In genomic region chr6:33317418-33317667, GRCh38 we compare ENCODE assay signal across 8 cellular contexts. TPM values are rescaled to one million over a fixed set of nuclear protein-coding genes. Genes with fewer than 3 reads are reported as not detected.
DNase-seq lines count a peak whose midpoint lies in the region; ATAC-seq and TF ChIP-seq lines count a peak whose summit lies in the region.

No MANE protein-coding gene starts in this region.

- peaks cover 44% of the 10 kb centered on the region for H3K36me3 Mint-ChIP-seq in activated CD8-positive, alpha-beta memory T cell treated with anti-CD3 and anti-CD28 coated beads, Interleukin-2, amount 10 ng/mL, durations not matched to agents 7 days and 5 days

- no peak for ATAC-seq in activated CD8-positive, alpha-beta memory T cell treated with anti-CD3 and anti-CD28 coated beads, Interleukin-2, amount 10 ng/mL, durations not matched to agents 7 days and 5 days
- no peak for ATAC-seq in GM18511 (IDR thresholded peaks at IDR 0.05; ENCODE audit: unreplicated experiment)

- peaks cover 76% of the 10 kb centered on the region for H3K4me1 Mint-ChIP-seq in activated CD8-positive, alpha-beta memory T cell treated with anti-CD3 and anti-CD28 coated beads, Interleukin-2, amount 10 ng/mL, durations not matched to agents 7 days and 5 days

- no peaks in the 10 kb centered on the region for H3K27me3 Mint-ChIP-seq in activated CD8-positive, alpha-beta memory T cell treated with anti-CD3 and anti-CD28 coated beads, Interleukin-2, amount 10 ng/mL, durations not matched to agents 7 days and 5 days

- no peaks in the 10 kb centered on the region for H3K9me3 Mint-ChIP-seq in activated CD8-positive, alpha-beta memory T cell treated with anti-CD3 and anti-CD28 coated beads, Interleukin-2, amount 10 ng/mL, durations not matched to agents 7 days and 5 days (ENCODE audit: low read depth)

- no peak for DNase-seq in activated CD8-positive, alpha-beta memory T cell treated with anti-CD3 and anti-CD28 coated beads, Interleukin-2, amount 10 ng/mL, durations not matched to agents 7 days and 5 days
- no peak for DNase-seq in activated CD8-positive, alpha-beta memory T cell treated with anti-CD3 and anti-CD28 coated beads for 24 hours
- DNase-seq in adrenal gland (peak in 2 of 7 donors; percentile 69 to 74), NCI-H748 treated with DMSO at 0.1 percent for 48 hours (lab: John Stamatoyannopoulos, UW) (no peak), NCI-H82 treated with DMSO at 0.1 percent for 48 hours (lab: John Stamatoyannopoulos, UW; ENCODE audit: unreplicated experiment) (no peak)
- peak; percentile 82 for DNase-seq in stimulated activated CD8-positive, alpha-beta memory T cell treated with anti-CD3 and anti-CD28 coated beads, Interleukin-4, amount 100 ng/mL, for 48 hours

- no peak for TF ChIP-seq POLR2A in adrenal gland (IDR thresholded peaks at IDR 0.05)

- 0 to 2% (median 1%) methylated on average over 9 to 27 of the region's 27 CpGs; no CpG with 5 or more reads in 1 of the 4 donors for WGBS in adrenal gland, 4 donors

- peaks cover 0 to 32% of the 10 kb centered on the region in 2 donors for H3K36me3 ChIP-seq in adrenal gland (replicated peaks in 1 of 2)
- H3K36me3 ChIP-seq in iPS-18a (ENCODE audit: control insufficient read depth, low read depth, low read length), result peaks cover 23% of the 10 kb centered on the region

- peak overlapping the region; percentile 70 for H3K27ac Mint-ChIP-seq in activated CD8-positive, alpha-beta memory T cell treated with anti-CD3 and anti-CD28 coated beads, Interleukin-2, amount 10 ng/mL, durations not matched to agents 7 days and 5 days

- intact Hi-C loops in adrenal gland (cut with DNase I), result no loop called here

- H3K9me3 ChIP-seq in adrenal gland (replicated peaks in 1 of 3) (no peaks in the 10 kb centered on the region), iPS-18a (ENCODE audit: control insufficient read depth, low read depth, low read length) (no peaks in the 10 kb centered on the region)

- H3K27me3 ChIP-seq in adrenal gland (no peaks in the 10 kb centered on the region), iPS-18a (ENCODE audit: control insufficient read depth, insufficient read depth, low read length) (no peaks in the 10 kb centered on the region)

- CTCF ChIA-PET in activated CD8-positive, alpha-beta memory T cell treated with anti-CD3 and anti-CD28 coated beads, Interleukin-2, amount 10 ng/mL, durations not matched to agents 7 days and 5 days (lab: Charles Lee), result interaction anchor here (0.6 to 3.5 kb wide), 8 partner anchors 15 to 1108 kb away, joined by 3 to 21 read pairs (median 6); partner anchors contain the start of genes B3GALT4, PFDN6, RGL2 and RPS18

- no peak for TF ChIP-seq CTCF in adrenal gland (IDR thresholded peaks at IDR 0.05)

- peak overlapping the region in 2 of 4 donors; percentile 35 to 58 for H3K4me3 ChIP-seq in adrenal gland
- peak overlapping the region; percentile 68 for H3K4me3 ChIP-seq in iPS-18a (ENCODE audit: low read length)

- peaks cover 51 to 68% of the 10 kb centered on the region in 2 donors for H3K4me1 ChIP-seq in adrenal gland (replicated peaks in 1 of 2)
- H3K4me1 ChIP-seq in iPS-18a (ENCODE audit: control insufficient read depth, low read depth, low read length), result peaks cover 14% of the 10 kb centered on the region

- no peak overlapping the region for H3K9ac ChIP-seq in iPS-18a (ENCODE audit: low read length)

- peak overlapping the region; percentile 90 for H3K4me3 Mint-ChIP-seq in activated CD8-positive, alpha-beta memory T cell treated with anti-CD3 and anti-CD28 coated beads, Interleukin-2, amount 10 ng/mL, durations not matched to agents 7 days and 5 days

- H3K27ac ChIP-seq in adrenal gland, result peak overlapping the region in 3 of 5 donors; percentile 72 to 90 (median 81)
- H3K27ac ChIP-seq in iPS-18a (ENCODE audit: low read length), result no peak overlapping the region

RNA-seq across cellular contexts. Expression of gene ZBTB22, which starts 0.2 kb away (rescaled TPM):
- total RNA-seq in activated CD8-positive, alpha-beta memory T cell treated with anti-CD3 and anti-CD28 coated beads, Interleukin-2, amount 10 ng/mL, durations not matched to agents 7 days and 5 days, result 10 to 100 TPM; 10.6 to 11.8 TPM
- total RNA-seq in adrenal gland, result 10 to 100 TPM; 18.8 to 40.3 (median 24.8) TPM
- polyA plus RNA-seq in adrenal gland, result 10 to 100 TPM; 13.0 to 17.9 (median 15.4) TPM

RNA-seq across cellular contexts. Expression of gene TAPBP, which starts 3.5 kb away (rescaled TPM):
- 100 to 1,000 TPM; 207 to 235 TPM for total RNA-seq in activated CD8-positive, alpha-beta memory T cell treated with anti-CD3 and anti-CD28 coated beads, Interleukin-2, amount 10 ng/mL, durations not matched to agents 7 days and 5 days
- 100 to 1,000 TPM; 112 to 322 (median 218) TPM for total RNA-seq in adrenal gland
- 100 to 1,000 TPM in 2 of 3 donors, 10 to 100 TPM in 1; 38.7 to 163 (median 107) TPM for polyA plus RNA-seq in adrenal gland

RNA-seq across cellular contexts. Expression of gene DAXX, which starts 5.4 kb away (rescaled TPM):
- 100 to 1,000 TPM; 102 to 107 TPM for total RNA-seq in activated CD8-positive, alpha-beta memory T cell treated with anti-CD3 and anti-CD28 coated beads, Interleukin-2, amount 10 ng/mL, durations not matched to agents 7 days and 5 days
- total RNA-seq in adrenal gland, result 100 to 1,000 TPM in 1 of 8 donors, 10 to 100 TPM in 7; 36.7 to 106 (median 44.8) TPM
- 10 to 100 TPM; 45.8 to 81.8 (median 49.8) TPM for polyA plus RNA-seq in adrenal gland

RNA-seq across cellular contexts. Expression of gene RGL2, which starts 18.6 kb away (rescaled TPM):
- total RNA-seq in activated CD8-positive, alpha-beta memory T cell treated with anti-CD3 and anti-CD28 coated beads, Interleukin-2, amount 10 ng/mL, durations not matched to agents 7 days and 5 days, result 10 to 100 TPM; 34.7 to 49.9 TPM
- total RNA-seq in adrenal gland, result 100 to 1,000 TPM in 1 of 8 donors, 10 to 100 TPM in 7; 51.3 to 177 (median 85.4) TPM
- 100 to 1,000 TPM in 2 of 3 donors, 10 to 100 TPM in 1; 36.4 to 224 (median 147) TPM for polyA plus RNA-seq in adrenal gland

RNA-seq across cellular contexts. Expression of gene PFDN6, which starts 27.9 kb away (rescaled TPM):
- 10 to 100 TPM; 67.8 to 90.3 TPM for total RNA-seq in activated CD8-positive, alpha-beta memory T cell treated with anti-CD3 and anti-CD28 coated beads, Interleukin-2, amount 10 ng/mL, durations not matched to agents 7 days and 5 days
- 100 to 1,000 TPM in 1 of 8 donors, 10 to 100 TPM in 6, 1 to 10 TPM in 1; 6.8 to 137 (median 45.7) TPM for total RNA-seq in adrenal gland
- 100 to 1,000 TPM; 180 to 830 (median 713) TPM for polyA plus RNA-seq in adrenal gland
